1 cellular context compared by ENCODE assay signal in genomic region chr16:9090101-9090959, GRCh38.
TF ChIP-seq lines count a peak whose summit lies in the region.

No MANE protein-coding gene starts in this region.

TF ChIP-seq in K562, 482 proteins besides CTCF, POLR2A, EP300 and RAD21 (continued from another document):
- no peak for TF ChIP-seq ZNF407 (IDR thresholded peaks at IDR 0.05; ENCODE audit: low read depth)
- peak; percentile 40 for TF ChIP-seq BHLHE40 (IDR thresholded peaks at IDR 0.05; ENCODE audit: low read length)
- peak; percentile 62 for TF ChIP-seq MGA (IDR thresholded peaks at IDR 0.05)
- TF ChIP-seq ZNF232 (CRISPR knock-in tag; IDR thresholded peaks at IDR 0.05), result no peak
- no peak for TF ChIP-seq BMI1 (IDR thresholded peaks at IDR 0.05; ENCODE audit: low read length)
- no peak for TF ChIP-seq ZSCAN32 (CRISPR knock-in tag; IDR thresholded peaks at IDR 0.05)
- no peak for TF ChIP-seq WHSC1 (IDR thresholded peaks at IDR 0.05; ENCODE audit: low read length)
- no peak for TF ChIP-seq MITF (IDR thresholded peaks at IDR 0.05)
- TF ChIP-seq TOE1 (IDR thresholded peaks at IDR 0.05; ENCODE audit: borderline replicate concordance), result no peak
- 0 out of 2 replicates have a peak, but pooled peaks have one; percentile 43 for TF ChIP-seq TOE1 (CRISPR knock-in tag; IDR thresholded peaks at IDR 0.05; ENCODE audit: borderline replicate concordance, low read depth)
- peak; percentile 92 for TF ChIP-seq FIP1L1 (IDR thresholded peaks at IDR 0.05; ENCODE audit: low read depth, low read length, poor library complexity, severe bottlenecking)
- no peak for TF ChIP-seq CHD4 (IDR thresholded peaks at IDR 0.05; ENCODE audit: insufficient read depth, insufficient replicate concordance, low read depth, low read length, poor library complexity, severe bottlenecking)
- TF ChIP-seq HCFC1 (IDR thresholded peaks at IDR 0.05; ENCODE audit: low read depth, low read length), result no peak
- TF ChIP-seq SIN3A (IDR thresholded peaks at IDR 0.05; ENCODE audit: borderline replicate concordance in 2 of 2, control insufficient read depth in 1 of 2, low read depth in 2 of 2, low read length in 2 of 2), result no peak
- TF ChIP-seq RUNX1 (IDR thresholded peaks at IDR 0.05; ENCODE audit: low read depth), result no peak
- TF ChIP-seq ILK (tag; IDR thresholded peaks at IDR 0.05; ENCODE audit: borderline replicate concordance, low read depth), result no peak
- peak; percentile 94; the same call in 1 of the 2 replicates for TF ChIP-seq ZNF592 (IDR thresholded peaks at IDR 0.05)
- TF ChIP-seq ZBTB12 (CRISPR knock-in tag; IDR thresholded peaks at IDR 0.05), result no peak
- TF ChIP-seq MLLT1 (IDR thresholded peaks at IDR 0.05), result peak in 1 of 2 experiments; percentile 48; a peak in 2 of 4 replicates
